In the genomic region with DNA sequence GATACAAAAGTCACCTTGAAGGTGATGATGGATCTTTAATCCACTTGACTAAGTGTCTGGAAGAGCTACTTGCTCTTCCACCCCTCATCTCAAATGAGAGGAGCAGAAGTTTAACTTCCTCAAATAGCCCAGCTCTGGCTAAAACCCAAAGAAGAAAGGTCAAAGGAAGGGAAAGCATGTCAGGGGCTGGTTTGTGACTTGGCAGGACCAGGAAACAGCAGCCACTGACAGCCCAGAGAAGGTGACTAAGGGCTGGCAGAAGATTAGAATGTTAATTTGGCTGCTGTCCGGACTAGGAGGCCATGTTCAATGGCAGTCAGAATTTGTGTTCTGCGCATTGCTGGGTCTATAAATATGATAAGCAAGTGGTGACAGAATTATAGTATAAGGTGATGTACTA, we compare ENCODE assay signal across 15 cellular contexts.
DNase-seq lines count a peak whose midpoint lies in the region; ATAC-seq and TF ChIP-seq lines count a peak whose summit lies in the region.
"Had no signal": no experiment of that assay in that cellular context is flagged by ENCODE, and none has a peak within 500 bp of the region (broad histone marks: within the 10 kb centered on the region; RNA-seq: fewer than 3 reads in every experiment).

No MANE protein-coding gene starts in this region.

- DNase-seq in EH (ENCODE audit: low read depth) = peak; percentile 12
- peak; percentile 85 to 89 for DNase-seq in NOMO-1 (lab: John Stamatoyannopoulos, UW; ENCODE audit: unreplicated experiment in 2 of 2)
- DNase-seq in fibroblast of pulmonary artery (ENCODE audit: low read depth) = peak; percentile 0
- peak in 1 of 2 donors; percentile 77 for DNase-seq in psoas muscle
- no peak for DNase-seq in activated T-cell treated with anti-CD3 and anti-CD28 coated beads for 4 hours
- DNase-seq in WTC11 (ENCODE audit: low spot score) = no peak
- no peak for DNase-seq in NCI-H1694 treated with DMSO at 0.1 percent for 48 hours (lab: John Stamatoyannopoulos, UW)
- no peak for DNase-seq in suprapubic skin (ENCODE audit: low spot score in 2 of 2)
- DNase-seq: activated CD8-positive, alpha-beta memory T cell treated with anti-CD3 and anti-CD28 coated beads, Interleukin-2, amount 50 U/mL, for 48 hours; EL; NCI-H1092; NCI-H446 treated with DMSO at 0.1 percent for 48 hours; stomach had no signal

- H3K4me1 Mint-ChIP-seq in WTC11 = no peaks in the 10 kb centered on the region

- no peak overlapping the region for H3K4me3 Mint-ChIP-seq in WTC11

- intact Hi-C loops in psoas muscle (cut with DNase I) = loop anchor here in 1 of 2 donors (10.0 kb wide), 1 partner anchor 382 kb away; a partner anchor contains a TSS

- POLR2A ChIA-PET in WTC11 (lab: Charles Lee) = no interaction called here

- no peaks in the 10 kb centered on the region for H3K9me3 Mint-ChIP-seq in WTC11

- H3K4me1 ChIP-seq in psoas muscle = peaks cover 28% of the 10 kb centered on the region
- no peaks in the 10 kb centered on the region for H3K4me1 ChIP-seq in suprapubic skin

- WGBS in psoas muscle, 3 donors = 22 to 33% (median 26%) methylated on average over 2 of the region's 2 CpGs
- 66% methylated on average over 2 of the region's 2 CpGs for WGBS in suprapubic skin

- H3K27me3 ChIP-seq in psoas muscle (ENCODE audit: insufficient read depth in 3 of 3, low read length in 2 of 3) (no peaks in the 10 kb centered on the region), suprapubic skin (no peaks in the 10 kb centered on the region)
- H3K27me3 ChIP-seq: stomach had no signal

- no peaks in the 10 kb centered on the region for H3K36me3 Mint-ChIP-seq in WTC11

- TF ChIP-seq POLR2A in suprapubic skin (IDR thresholded peaks at IDR 0.05) = no peak

- H3K4me3 ChIP-seq in fibroblast of pulmonary artery (replicated peaks; ENCODE audit: low read depth, low read length) (no peak overlapping the region), psoas muscle (no peak overlapping the region), suprapubic skin (no peak overlapping the region)
- H3K4me3 ChIP-seq: stomach had no signal

- peak; percentile 91 to 97 (median 95) for ATAC-seq in psoas muscle
- no peak for ATAC-seq in WTC11

- CTCF ChIA-PET in WTC11 (lab: Charles Lee) = no interaction called here

- H3K9me3 ChIP-seq in psoas muscle = no peaks in the 10 kb centered on the region
- no peaks in the 10 kb centered on the region for H3K9me3 ChIP-seq in suprapubic skin
- H3K9me3 ChIP-seq: stomach had no signal

- peak overlapping the region; percentile 54 for H3K27ac ChIP-seq in psoas muscle
- no peak overlapping the region for H3K27ac ChIP-seq in suprapubic skin
- H3K27ac ChIP-seq: C4-2B, stomach, VCaP had no signal

- H3K36me3 ChIP-seq in psoas muscle (ENCODE audit: insufficient read depth in 1 of 2, low read depth in 1 of 2) (peaks cover 0 to 3% of the 10 kb centered on the region in 2 donors), suprapubic skin (peaks cover 12% of the 10 kb centered on the region)

- no peaks in the 10 kb centered on the region; the same call in 1 of the 2 replicates for H3K27me3 Mint-ChIP-seq in WTC11 (ENCODE audit: low read depth)

- no peak overlapping the region for H3K27ac Mint-ChIP-seq in WTC11

- TF ChIP-seq EP300 in suprapubic skin (IDR thresholded peaks at IDR 0.05) = no peak

- TF ChIP-seq CTCF in fibroblast of pulmonary artery (IDR thresholded peaks at IDR 0.05; ENCODE audit: low read length, missing control alignments) = no peak
- TF ChIP-seq CTCF in psoas muscle (IDR thresholded peaks at IDR 0.05) = no peak
- TF ChIP-seq CTCF in WTC11 (IDR thresholded peaks at IDR 0.05) = no peak
- no peak for TF ChIP-seq CTCF in suprapubic skin (IDR thresholded peaks at IDR 0.05)

TF ChIP-seq in WTC11, 78 proteins besides CTCF, POLR2A, EP300 and RAD21:
- TF ChIP-seq, protein P1, sequence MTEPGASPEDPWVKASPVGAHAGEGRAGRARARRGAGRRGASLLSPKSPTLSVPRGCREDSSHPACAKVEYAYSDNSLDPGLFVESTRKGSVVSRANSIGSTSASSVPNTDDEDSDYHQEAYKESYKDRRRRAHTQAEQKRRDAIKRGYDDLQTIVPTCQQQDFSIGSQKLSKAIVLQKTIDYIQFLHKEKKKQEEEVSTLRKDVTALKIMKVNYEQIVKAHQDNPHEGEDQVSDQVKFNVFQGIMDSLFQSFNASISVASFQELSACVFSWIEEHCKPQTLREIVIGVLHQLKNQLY (CRISPR knock-in tag; IDR thresholded peaks at IDR 0.05) = no peak
- TF ChIP-seq ZNF232 (CRISPR knock-in tag; IDR thresholded peaks at IDR 0.05) (no peak), FOXK1 (CRISPR knock-in tag; IDR thresholded peaks at IDR 0.05) (no peak), SOX15 (CRISPR knock-in tag; IDR thresholded peaks at IDR 0.05) (no peak), NR3C1 (CRISPR knock-in tag; conservative IDR thresholded peaks at IDR 0.05; ENCODE audit: low read depth) (no peak), IRF2 (CRISPR knock-in tag; IDR thresholded peaks at IDR 0.05; ENCODE audit: borderline replicate concordance, low read depth) (no peak), TCF7 (CRISPR knock-in tag; IDR thresholded peaks at IDR 0.05; ENCODE audit: low read depth) (no peak), GTF2I (CRISPR knock-in tag; conservative IDR thresholded peaks at IDR 0.05) (no peak), JUN (CRISPR knock-in tag; IDR thresholded peaks at IDR 0.05) (no peak), ZNF671 (CRISPR knock-in tag; IDR thresholded peaks at IDR 0.05) (no peak), ZBTB21 (CRISPR knock-in tag; IDR thresholded peaks at IDR 0.05; ENCODE audit: borderline replicate concordance) (no peak), ZNF121 (CRISPR knock-in tag; IDR thresholded peaks at IDR 0.05) (no peak), NR2C2 (CRISPR knock-in tag; IDR thresholded peaks at IDR 0.05) (no peak), ATF1 (CRISPR knock-in tag; IDR thresholded peaks at IDR 0.05) (no peak), MYBL2 (CRISPR knock-in tag; IDR thresholded peaks at IDR 0.05) (no peak)
- TF ChIP-seq, protein P2, sequence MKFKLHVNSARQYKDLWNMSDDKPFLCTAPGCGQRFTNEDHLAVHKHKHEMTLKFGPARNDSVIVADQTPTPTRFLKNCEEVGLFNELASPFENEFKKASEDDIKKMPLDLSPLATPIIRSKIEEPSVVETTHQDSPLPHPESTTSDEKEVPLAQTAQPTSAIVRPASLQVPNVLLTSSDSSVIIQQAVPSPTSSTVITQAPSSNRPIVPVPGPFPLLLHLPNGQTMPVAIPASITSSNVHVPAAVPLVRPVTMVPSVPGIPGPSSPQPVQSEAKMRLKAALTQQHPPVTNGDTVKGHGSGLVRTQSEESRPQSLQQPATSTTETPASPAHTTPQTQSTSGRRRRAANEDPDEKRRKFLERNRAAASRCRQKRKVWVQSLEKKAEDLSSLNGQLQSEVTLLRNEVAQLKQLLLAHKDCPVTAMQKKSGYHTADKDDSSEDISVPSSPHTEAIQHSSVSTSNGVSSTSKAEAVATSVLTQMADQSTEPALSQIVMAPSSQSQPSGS (CRISPR knock-in tag; IDR thresholded peaks at IDR 0.05; ENCODE audit: borderline replicate concordance, low read depth) = no peak
- TF ChIP-seq, protein P3, sequence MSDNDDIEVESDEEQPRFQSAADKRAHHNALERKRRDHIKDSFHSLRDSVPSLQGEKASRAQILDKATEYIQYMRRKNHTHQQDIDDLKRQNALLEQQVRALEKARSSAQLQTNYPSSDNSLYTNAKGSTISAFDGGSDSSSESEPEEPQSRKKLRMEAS (CRISPR knock-in tag; IDR thresholded peaks at IDR 0.05) = no peak
- TF ChIP-seq, protein P4, sequence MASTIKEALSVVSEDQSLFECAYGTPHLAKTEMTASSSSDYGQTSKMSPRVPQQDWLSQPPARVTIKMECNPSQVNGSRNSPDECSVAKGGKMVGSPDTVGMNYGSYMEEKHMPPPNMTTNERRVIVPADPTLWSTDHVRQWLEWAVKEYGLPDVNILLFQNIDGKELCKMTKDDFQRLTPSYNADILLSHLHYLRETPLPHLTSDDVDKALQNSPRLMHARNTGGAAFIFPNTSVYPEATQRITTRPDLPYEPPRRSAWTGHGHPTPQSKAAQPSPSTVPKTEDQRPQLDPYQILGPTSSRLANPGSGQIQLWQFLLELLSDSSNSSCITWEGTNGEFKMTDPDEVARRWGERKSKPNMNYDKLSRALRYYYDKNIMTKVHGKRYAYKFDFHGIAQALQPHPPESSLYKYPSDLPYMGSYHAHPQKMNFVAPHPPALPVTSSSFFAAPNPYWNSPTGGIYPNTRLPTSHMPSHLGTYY (CRISPR knock-in tag; IDR thresholded peaks at IDR 0.05) = no peak
- TF ChIP-seq, protein P5, sequence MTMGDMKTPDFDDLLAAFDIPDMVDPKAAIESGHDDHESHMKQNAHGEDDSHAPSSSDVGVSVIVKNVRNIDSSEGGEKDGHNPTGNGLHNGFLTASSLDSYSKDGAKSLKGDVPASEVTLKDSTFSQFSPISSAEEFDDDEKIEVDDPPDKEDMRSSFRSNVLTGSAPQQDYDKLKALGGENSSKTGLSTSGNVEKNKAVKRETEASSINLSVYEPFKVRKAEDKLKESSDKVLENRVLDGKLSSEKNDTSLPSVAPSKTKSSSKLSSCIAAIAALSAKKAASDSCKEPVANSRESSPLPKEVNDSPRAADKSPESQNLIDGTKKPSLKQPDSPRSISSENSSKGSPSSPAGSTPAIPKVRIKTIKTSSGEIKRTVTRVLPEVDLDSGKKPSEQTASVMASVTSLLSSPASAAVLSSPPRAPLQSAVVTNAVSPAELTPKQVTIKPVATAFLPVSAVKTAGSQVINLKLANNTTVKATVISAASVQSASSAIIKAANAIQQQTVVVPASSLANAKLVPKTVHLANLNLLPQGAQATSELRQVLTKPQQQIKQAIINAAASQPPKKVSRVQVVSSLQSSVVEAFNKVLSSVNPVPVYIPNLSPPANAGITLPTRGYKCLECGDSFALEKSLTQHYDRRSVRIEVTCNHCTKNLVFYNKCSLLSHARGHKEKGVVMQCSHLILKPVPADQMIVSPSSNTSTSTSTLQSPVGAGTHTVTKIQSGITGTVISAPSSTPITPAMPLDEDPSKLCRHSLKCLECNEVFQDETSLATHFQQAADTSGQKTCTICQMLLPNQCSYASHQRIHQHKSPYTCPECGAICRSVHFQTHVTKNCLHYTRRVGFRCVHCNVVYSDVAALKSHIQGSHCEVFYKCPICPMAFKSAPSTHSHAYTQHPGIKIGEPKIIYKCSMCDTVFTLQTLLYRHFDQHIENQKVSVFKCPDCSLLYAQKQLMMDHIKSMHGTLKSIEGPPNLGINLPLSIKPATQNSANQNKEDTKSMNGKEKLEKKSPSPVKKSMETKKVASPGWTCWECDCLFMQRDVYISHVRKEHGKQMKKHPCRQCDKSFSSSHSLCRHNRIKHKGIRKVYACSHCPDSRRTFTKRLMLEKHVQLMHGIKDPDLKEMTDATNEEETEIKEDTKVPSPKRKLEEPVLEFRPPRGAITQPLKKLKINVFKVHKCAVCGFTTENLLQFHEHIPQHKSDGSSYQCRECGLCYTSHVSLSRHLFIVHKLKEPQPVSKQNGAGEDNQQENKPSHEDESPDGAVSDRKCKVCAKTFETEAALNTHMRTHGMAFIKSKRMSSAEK (CRISPR knock-in tag; IDR thresholded peaks at IDR 0.05; ENCODE audit: borderline replicate concordance) = no peak
TF ChIP-seq in WTC11: peak in this region for 0.

Comparison
In these comparisons a context has a peak if more than half of its experiments do, and no peak if none do; other contexts are left out.
1. DNase-seq: peak in EH (single experiment), NOMO-1 (2 of 2) and fibroblast of pulmonary artery (single experiment); none in activated T-cell treated with anti-CD3 and anti-CD28 coated beads for 4 hours (single experiment), WTC11 (single experiment), NCI-H1694 treated with DMSO at 0.1 percent for 48 hours (single experiment) and suprapubic skin (0 of 2).